In the genomic region with DNA sequence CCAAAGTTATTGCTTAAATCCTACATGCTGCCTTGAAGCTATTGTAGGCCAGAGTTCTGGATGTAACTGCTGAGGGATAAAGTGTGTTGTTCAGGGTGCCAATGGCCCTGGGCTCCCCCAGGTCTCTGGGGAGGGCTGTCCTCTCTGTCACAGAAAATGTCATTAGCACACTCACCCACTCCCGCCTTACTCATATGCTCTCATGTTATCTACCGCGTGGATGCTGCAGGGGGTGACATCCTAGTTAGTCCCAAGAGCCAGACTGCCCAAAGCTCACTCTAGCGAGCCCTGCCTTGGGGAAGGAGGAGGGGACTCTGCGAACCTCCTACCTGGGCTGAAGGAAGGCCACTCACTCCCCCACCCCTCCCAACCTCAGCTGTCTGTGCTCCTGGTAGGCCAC, we compare ENCODE assay signal across 19 cellular contexts.
"Had no signal": no experiment of that assay in that cellular context is flagged by ENCODE, and none has a peak within 500 bp of the region (broad histone marks: within the 10 kb centered on the region; RNA-seq: fewer than 3 reads in every experiment).

No MANE protein-coding gene starts in this region.

- H3K4me2 ChIP-seq: hepatocyte had no signal

- H3K4me1 ChIP-seq: esophagus muscularis mucosa, foreskin keratinocyte, gastroesophageal sphincter, heart left ventricle, left lung, lower lobe of right lung had no signal

- H3K27ac Mint-ChIP-seq: immature natural killer cell, mesothelial cell of epicardium had no signal

- H2AFZ ChIP-seq: hepatocyte had no signal

- H3K36me3 ChIP-seq: esophagus muscularis mucosa, gastroesophageal sphincter, heart left ventricle, left lung, lower lobe of right lung had no signal

- H3K4me3 Mint-ChIP-seq: immature natural killer cell, mesothelial cell of epicardium had no signal

- H3K27ac ChIP-seq: coronary artery, dorsolateral prefrontal cortex, esophagus muscularis mucosa, foreskin keratinocyte, gastroesophageal sphincter, heart left ventricle, hepatocyte, left lung, lower lobe of right lung had no signal

- H3K9me3 ChIP-seq: esophagus muscularis mucosa, gastroesophageal sphincter, heart left ventricle, left lung, lower lobe of right lung, mucosa of descending colon had no signal

- ATAC-seq: foreskin keratinocyte, gastroesophageal sphincter, heart left ventricle, left cardiac atrium, left lung, left ventricle myocardium superior, lower lobe of right lung, mucosa of descending colon had no signal

- H3K27me3 ChIP-seq: esophagus muscularis mucosa, foreskin keratinocyte, gastroesophageal sphincter, hepatocyte had no signal

- H3K79me2 ChIP-seq: hepatocyte had no signal

- DNase-seq: dermis blood vessel endothelial cell; dorsolateral prefrontal cortex; effector CD4-positive, alpha-beta T cell; effector memory CD4-positive, alpha-beta T cell; foreskin keratinocyte; heart left ventricle; hypothalamus; immature natural killer cell; left cardiac atrium; left lung; left ventricle myocardium superior; lower lobe of right lung; mesenchymal stem cell; mucosa of descending colon had no signal

- H3K4me1 Mint-ChIP-seq: immature natural killer cell had no signal

- H3K9me3 Mint-ChIP-seq: immature natural killer cell, mesothelial cell of epicardium had no signal

- H3K36me3 Mint-ChIP-seq: immature natural killer cell, mesothelial cell of epicardium had no signal

- H3K4me3 ChIP-seq: coronary artery, dorsolateral prefrontal cortex, esophagus muscularis mucosa, gastroesophageal sphincter, heart left ventricle, hepatocyte, left lung, lower lobe of right lung, mucosa of descending colon had no signal
